ENCODE assay signal across 11 cellular contexts in genomic region chr2:49940616-49941015, GRCh38.
DNase-seq lines count a peak whose midpoint lies in the region; ATAC-seq, FAIRE-seq and TF ChIP-seq lines count a peak whose summit lies in the region.
"Had no signal": no experiment of that assay in that cellular context is flagged by ENCODE, and none has a peak within 500 bp of the region (broad histone marks: within the 10 kb centered on the region; RNA-seq: fewer than 3 reads in every experiment).

No MANE protein-coding gene starts in this region.

- CTCF ChIA-PET in RWPE1 (lab: Yijun Ruan, JAX), result no interaction called here

- H3K36me3 ChIP-seq in BLaER1, result no peaks in the 10 kb centered on the region
- H3K36me3 ChIP-seq in kidney (ENCODE audit: control insufficient read depth in 1 of 2, insufficient read depth in 2 of 2, low read length in 2 of 2), result no peaks in the 10 kb centered on the region

- H3K4me2 ChIP-seq in BLaER1, result peak overlapping the region; percentile 77

- TF ChIP-seq CTCF in RWPE1 (conservative IDR thresholded peaks at IDR 0.05; ENCODE audit: low read depth) (no peak), kidney (IDR thresholded peaks at IDR 0.05; ENCODE audit: borderline replicate concordance, extremely low read depth, insufficient read depth) (no peak)

- H3K4me1 ChIP-seq in BLaER1 (0 out of 2 replicates have a peak, but pooled peaks cover 3% of the 10 kb centered on the region), kidney (ENCODE audit: control insufficient read depth in 1 of 2, insufficient read depth in 1 of 2, low read depth in 1 of 2, low read length in 2 of 2) (no peaks in the 10 kb centered on the region)

- no peaks in the 10 kb centered on the region for H4K20me1 ChIP-seq in BLaER1

- H3K9ac ChIP-seq in BLaER1, result peak overlapping the region; percentile 68
- no peak overlapping the region for H3K9ac ChIP-seq in kidney (ENCODE audit: low read length in 2 of 2)

- intact Hi-C loops in kidney (cut with DNase I), result no loop called here

- H3K27ac ChIP-seq in BLaER1 (peak overlapping the region; percentile 65), RWPE1 (no peak overlapping the region), kidney (ENCODE audit: low read depth in 2 of 2, low read length in 2 of 2) (no peak overlapping the region), substantia nigra (ENCODE audit: low read depth, low read length, poor library complexity, severe bottlenecking) (no peak overlapping the region)

- ATAC-seq in GM18868 (IDR thresholded peaks at IDR 0.05; ENCODE audit: unreplicated experiment) (peak; percentile 48), GM18870 (IDR thresholded peaks at IDR 0.05; ENCODE audit: unreplicated experiment) (no peak)

- H3K4me3 ChIP-seq in BLaER1 (peak overlapping the region; percentile 59), kidney (ENCODE audit: low read length in 2 of 2) (peak overlapping the region; percentile 40 to 54)

- POLR2A ChIA-PET in RWPE1 (lab: Yijun Ruan, JAX; ENCODE audit: low non-redundant PET), result no interaction called here

- H3K9me3 ChIP-seq in BLaER1, result no peaks in the 10 kb centered on the region
- no peaks in the 10 kb centered on the region for H3K9me3 ChIP-seq in kidney (ENCODE audit: control insufficient read depth in 1 of 2, low read length in 2 of 2)

- FAIRE-seq in kidney (lab: Jason Lieb, UNC), result no peak

- DNase-seq in RWPE1 (ENCODE audit: low spot score) (peak; percentile 1), kidney (no peak), GM19238 (ENCODE audit: insufficient read length, low spot score) (no peak), substantia nigra (lab: John Stamatoyannopoulos, UW) (no peak), NCI-H69 (lab: John Stamatoyannopoulos, UW) (no peak)
- DNase-seq: central memory CD4-positive, alpha-beta T cell; NCI-H748 treated with DMSO at 0.1 percent for 48 hours; stimulated activated naive CD4-positive, alpha-beta T cell treated with Interleukin-2 at 50 U/mL for 16 hours had no signal

- H3K27me3 ChIP-seq in BLaER1, result no peaks in the 10 kb centered on the region
